Comparison of ENCODE assay signal across 1 cellular context in genomic region chr2:70767699-70768584, GRCh38.
A peak's percentile ranks its signal among the peaks of the same experiment; 100 is the strongest.
TF ChIP-seq lines count a peak whose summit lies in the region.

Gene ADD2, minus strand, starts transcription at chr2:70768200. Its CDS starts 61,792 bp downstream, at chr2:70706408.

TF ChIP-seq in A549, 52 proteins besides CTCF, POLR2A, EP300 and RAD21 (continued from another document):
- TF ChIP-seq HES2 (IDR thresholded peaks at IDR 0.05), result no peak
- TF ChIP-seq RCOR1 (IDR thresholded peaks at IDR 0.05; ENCODE audit: low read depth, low read length), result no peak
- no peak for TF ChIP-seq RFX5 (IDR thresholded peaks at IDR 0.05)
- TF ChIP-seq JUN (IDR thresholded peaks at IDR 0.05), result peak in 1 of 2 experiments; percentile 74; a peak in 3 of 5 replicates
- no peak for TF ChIP-seq KDM1A (IDR thresholded peaks at IDR 0.05; ENCODE audit: low read depth)
- TF ChIP-seq TP53 (CRISPR knock-in tag; IDR thresholded peaks at IDR 0.05), result no peak
- peak; percentile 64 for TF ChIP-seq SMC3 (IDR thresholded peaks at IDR 0.05)
- TF ChIP-seq TFCP2L1 (CRISPR knock-in tag; IDR thresholded peaks at IDR 0.05), result no peak
- TF ChIP-seq ELK1 (IDR thresholded peaks at IDR 0.05; ENCODE audit: low read depth, low read length), result no peak
- TF ChIP-seq MAFK (IDR thresholded peaks at IDR 0.05; ENCODE audit: partially characterized antibody), result peak; percentile 31
- peak; percentile 56; the same call in 1 of the 2 replicates for TF ChIP-seq HDAC2 (IDR thresholded peaks at IDR 0.05)
- TF ChIP-seq MYC (IDR thresholded peaks at IDR 0.05; ENCODE audit: borderline replicate concordance, low read length), result peak; percentile 43; the same call in 1 of the 2 replicates
- no peak for TF ChIP-seq CBX8 (IDR thresholded peaks at IDR 0.05)
- peak; percentile 57; the same call in 1 of the 2 replicates for TF ChIP-seq RNF2 (IDR thresholded peaks at IDR 0.05; ENCODE audit: borderline replicate concordance, low read depth)
- peak; percentile 65; the same call in 1 of the 3 replicates for TF ChIP-seq BCL3 (IDR thresholded peaks at IDR 0.05)
- TF ChIP-seq MAZ (IDR thresholded peaks at IDR 0.05; ENCODE audit: borderline replicate concordance, low read depth, low read length), result 0 out of 2 replicates have a peak, but pooled peaks have one; percentile 30
- TF ChIP-seq HEYL (CRISPR knock-in tag; IDR thresholded peaks at IDR 0.05), result no peak
- no peak for TF ChIP-seq ZSCAN20 (CRISPR knock-in tag; IDR thresholded peaks at IDR 0.05)
- no peak for TF ChIP-seq EHF (CRISPR knock-in tag; IDR thresholded peaks at IDR 0.05)
- TF ChIP-seq NR3C1 (IDR thresholded peaks at IDR 0.05), result no peak
- TF ChIP-seq E2F6 (IDR thresholded peaks at IDR 0.05; ENCODE audit: borderline replicate concordance, low read depth), result no peak; the same call in 1 of the 2 replicates
- no peak for TF ChIP-seq ZNF302 (CRISPR knock-in tag; IDR thresholded peaks at IDR 0.05)
- TF ChIP-seq CEBPB (IDR thresholded peaks at IDR 0.05), result no peak
- no peak for TF ChIP-seq EHMT2 (IDR thresholded peaks at IDR 0.05; ENCODE audit: low read depth)
- TF ChIP-seq BHLHE40 (IDR thresholded peaks at IDR 0.05; ENCODE audit: low read depth, low read length), result no peak
- no peak for TF ChIP-seq KDM5A (IDR thresholded peaks at IDR 0.05)
- TF ChIP-seq HMGXB4 (CRISPR knock-in tag; IDR thresholded peaks at IDR 0.05; ENCODE audit: borderline replicate concordance), result peak; percentile 39; the same call in 1 of the 2 replicates
- no peak for TF ChIP-seq ZFP36 (IDR thresholded peaks at IDR 0.05; ENCODE audit: borderline replicate concordance, partially characterized antibody)
